ENCODE assay signal across 8 cellular contexts in the genomic region with DNA sequence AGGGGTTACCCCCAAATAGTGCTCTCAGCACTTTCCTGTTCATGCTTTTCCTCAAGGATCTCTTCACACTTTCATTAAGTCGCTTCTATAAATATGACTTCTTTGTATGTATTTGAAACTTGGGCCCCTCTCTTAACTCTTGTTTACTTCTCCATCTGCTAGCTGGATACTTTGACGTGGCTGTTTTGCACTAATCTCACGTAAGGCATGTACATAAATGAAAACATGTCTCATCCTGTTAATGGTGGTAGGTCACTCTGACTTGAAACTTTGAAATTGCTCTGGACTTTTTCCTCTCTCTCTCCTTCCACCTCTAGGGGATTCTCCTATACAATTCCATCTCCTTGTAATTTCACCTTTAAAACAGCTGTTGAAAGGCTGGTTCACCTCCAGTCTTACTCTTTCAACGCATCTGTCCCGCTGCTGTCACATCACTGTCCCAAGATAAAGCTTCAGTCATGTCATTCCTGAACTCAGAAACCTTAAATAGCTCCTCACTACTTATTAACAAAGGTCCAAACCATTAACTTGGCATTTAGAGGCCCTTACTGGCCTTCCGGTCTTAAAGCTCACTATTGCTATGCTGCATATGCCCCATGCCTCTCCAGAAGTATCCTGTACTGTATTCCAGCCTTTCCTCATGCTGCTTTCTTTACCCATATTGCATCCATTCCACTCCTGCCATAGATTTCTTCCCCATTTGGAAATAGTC. TPM values are rescaled to one million over a fixed set of nuclear protein-coding genes. Genes with fewer than 3 reads are reported as not detected.
DNase-seq lines count a peak whose midpoint lies in the region; ATAC-seq and TF ChIP-seq lines count a peak whose summit lies in the region.

No MANE protein-coding gene starts in this region.

- 34 to 40% (median 38%) methylated on average over 6 of the region's 6 CpGs for WGBS in adrenal gland, 4 donors
- WGBS in thyroid gland, 2 donors, result 28 to 29% methylated on average over 6 of the region's 6 CpGs

- TF ChIP-seq POLR2A in adrenal gland (IDR thresholded peaks at IDR 0.05), result no peak
- no peak for TF ChIP-seq POLR2A in thyroid gland (IDR thresholded peaks at IDR 0.05)

- no peaks in the 10 kb centered on the region for H3K27me3 Mint-ChIP-seq in activated CD8-positive, alpha-beta memory T cell treated with anti-CD3 and anti-CD28 coated beads, Interleukin-2, amount 10 ng/mL, durations not matched to agents 7 days and 5 days

- H3K9me3 ChIP-seq in adrenal gland (replicated peaks in 1 of 3) (no peaks in the 10 kb centered on the region), thyroid gland (no peaks in the 10 kb centered on the region)

- no peak for ATAC-seq in activated CD8-positive, alpha-beta memory T cell treated with anti-CD3 and anti-CD28 coated beads, Interleukin-2, amount 10 ng/mL, durations not matched to agents 7 days and 5 days
- no peak for ATAC-seq in HG03565 (IDR thresholded peaks at IDR 0.05; ENCODE audit: unreplicated experiment)

- peak overlapping the region in 3 of 4 donors; percentile 66 to 99 (median 83) for H3K4me3 ChIP-seq in adrenal gland
- H3K4me3 ChIP-seq in thyroid gland (replicated peaks in 1 of 3), result peak overlapping the region; percentile 34 to 99 (median 67)

- H3K9me3 Mint-ChIP-seq in activated CD8-positive, alpha-beta memory T cell treated with anti-CD3 and anti-CD28 coated beads, Interleukin-2, amount 10 ng/mL, durations not matched to agents 7 days and 5 days (ENCODE audit: low read depth), result no peaks in the 10 kb centered on the region

- peak overlapping the region; percentile 92 to 99 (median 97) for H3K27ac ChIP-seq in adrenal gland
- peak overlapping the region; percentile 99 to 100 (median 99) for H3K27ac ChIP-seq in thyroid gland

- H3K27me3 ChIP-seq in adrenal gland (no peaks in the 10 kb centered on the region), thyroid gland (no peaks in the 10 kb centered on the region)

- H3K27ac Mint-ChIP-seq in activated CD8-positive, alpha-beta memory T cell treated with anti-CD3 and anti-CD28 coated beads, Interleukin-2, amount 10 ng/mL, durations not matched to agents 7 days and 5 days, result peak overlapping the region; percentile 100

- peaks cover 4% of the 10 kb centered on the region for H3K36me3 Mint-ChIP-seq in activated CD8-positive, alpha-beta memory T cell treated with anti-CD3 and anti-CD28 coated beads, Interleukin-2, amount 10 ng/mL, durations not matched to agents 7 days and 5 days

- DNase-seq in activated CD8-positive, alpha-beta memory T cell treated with anti-CD3 and anti-CD28 coated beads, Interleukin-2, amount 10 ng/mL, durations not matched to agents 7 days and 5 days, result no peak
- no peak for DNase-seq in activated CD8-positive, alpha-beta memory T cell treated with anti-CD3 and anti-CD28 coated beads for 24 hours
- DNase-seq in adrenal gland (no peak), left kidney (ENCODE audit: low read depth, low spot score) (peak; percentile 36), thyroid gland (no peak), NCI-H2196 treated with DMSO at 0.1 percent for 48 hours (lab: John Stamatoyannopoulos, UW; ENCODE audit: unreplicated experiment) (no peak), cerebellar cortex (ENCODE audit: low spot score) (no peak)

- CTCF ChIA-PET in activated CD8-positive, alpha-beta memory T cell treated with anti-CD3 and anti-CD28 coated beads, Interleukin-2, amount 10 ng/mL, durations not matched to agents 7 days and 5 days (lab: Charles Lee), result interaction anchor here (0.6 to 4.9 kb wide), 10 partner anchors 14 to 186 kb away, joined by 3 to 45 read pairs (median 9); a partner anchor contains a TSS

- intact Hi-C loops in adrenal gland (cut with DNase I), result no loop called here
- intact Hi-C loops in thyroid gland (cut with DNase I), result no loop called here

- no peaks in the 10 kb centered on the region for H3K36me3 ChIP-seq in adrenal gland (replicated peaks in 1 of 2)
- H3K36me3 ChIP-seq in thyroid gland, result no peaks in the 10 kb centered on the region

- no peak for TF ChIP-seq CTCF in adrenal gland (IDR thresholded peaks at IDR 0.05)
- no peak for TF ChIP-seq CTCF in thyroid gland (IDR thresholded peaks at IDR 0.05)

- H3K4me3 Mint-ChIP-seq in activated CD8-positive, alpha-beta memory T cell treated with anti-CD3 and anti-CD28 coated beads, Interleukin-2, amount 10 ng/mL, durations not matched to agents 7 days and 5 days, result peak overlapping the region; percentile 98

- H3K4me1 Mint-ChIP-seq in activated CD8-positive, alpha-beta memory T cell treated with anti-CD3 and anti-CD28 coated beads, Interleukin-2, amount 10 ng/mL, durations not matched to agents 7 days and 5 days, result peaks cover 36% of the 10 kb centered on the region

- H3K4me1 ChIP-seq in adrenal gland (replicated peaks in 1 of 2) (peaks cover 19 to 45% of the 10 kb centered on the region in 2 donors), thyroid gland (peaks cover 22 to 41% of the 10 kb centered on the region in 2 donors)

RNA-seq across cellular contexts. Expression of a gene that starts 1.2 kb away (rescaled TPM):
- total RNA-seq in activated CD8-positive, alpha-beta memory T cell treated with anti-CD3 and anti-CD28 coated beads, Interleukin-2, amount 10 ng/mL, durations not matched to agents 7 days and 5 days, result 10 to 100 TPM; 33.6 to 35.7 TPM
- total RNA-seq in adrenal gland (10 to 100 TPM; 38.8 to 87.1 (median 54.3) TPM), thyroid gland (10 to 100 TPM; 59.7 to 88.7 (median 82.6) TPM)
- polyA plus RNA-seq in adrenal gland, result 10 to 100 TPM in 2 of 3 donors, 1 to 10 TPM in 1; 9.9 to 63.7 (median 18.9) TPM

RNA-seq across cellular contexts. Expression of a gene that starts 46.5 kb away (rescaled TPM):
- total RNA-seq in activated CD8-positive, alpha-beta memory T cell treated with anti-CD3 and anti-CD28 coated beads, Interleukin-2, amount 10 ng/mL, durations not matched to agents 7 days and 5 days, result 10 to 100 TPM; 79.8 to 86.4 TPM
- 10 to 100 TPM; 21.2 to 92.7 (median 44.2) TPM for total RNA-seq in adrenal gland
- polyA plus RNA-seq in adrenal gland, result 10 to 100 TPM; 16.6 to 27.2 (median 19.9) TPM
- total RNA-seq in thyroid gland, result 10 to 100 TPM; 49.8 to 56.6 (median 55.2) TPM
